Comparison of ENCODE assay signal across 1 cellular context in the genomic region with DNA sequence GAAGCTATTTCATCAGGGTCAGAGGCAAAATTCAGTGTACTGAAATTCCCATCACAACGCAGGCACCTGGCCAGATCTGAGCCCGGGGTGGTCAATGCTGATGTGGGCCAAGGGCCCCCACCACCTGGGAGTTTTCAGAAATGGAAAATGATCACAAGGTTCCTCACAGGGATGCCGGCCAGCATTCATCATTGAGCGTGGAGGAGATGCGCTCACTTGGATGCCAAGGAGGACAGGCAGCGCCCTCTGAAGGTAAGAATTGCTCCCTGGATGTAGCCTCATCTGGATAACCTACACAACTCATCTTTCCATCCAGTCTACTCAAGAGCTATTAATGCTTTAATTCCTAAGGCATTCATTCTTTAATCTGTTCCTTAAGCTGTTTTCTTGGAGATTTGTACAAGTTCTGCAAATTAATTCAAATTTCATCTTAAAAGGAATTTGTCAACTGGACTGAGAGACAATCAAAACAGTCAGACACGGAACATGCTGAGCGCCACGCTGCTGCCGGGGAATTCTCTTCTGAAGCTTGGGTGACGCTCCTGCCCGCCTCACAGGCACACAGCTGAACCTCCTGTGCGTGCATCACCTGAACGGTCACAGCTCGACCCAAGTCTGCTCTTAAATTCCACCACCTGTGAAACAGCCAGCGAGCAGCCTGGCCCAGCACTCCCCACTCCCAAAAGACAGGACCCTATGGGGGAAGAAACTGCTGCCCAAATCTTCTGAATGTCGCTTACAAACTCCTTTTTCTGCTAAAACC.
TF ChIP-seq lines count a peak whose summit lies in the region.

No MANE protein-coding gene starts in this region.

TF ChIP-seq in A549, 52 proteins besides CTCF, POLR2A, EP300 and RAD21 (continued from another document):
- TF ChIP-seq, protein P1, sequence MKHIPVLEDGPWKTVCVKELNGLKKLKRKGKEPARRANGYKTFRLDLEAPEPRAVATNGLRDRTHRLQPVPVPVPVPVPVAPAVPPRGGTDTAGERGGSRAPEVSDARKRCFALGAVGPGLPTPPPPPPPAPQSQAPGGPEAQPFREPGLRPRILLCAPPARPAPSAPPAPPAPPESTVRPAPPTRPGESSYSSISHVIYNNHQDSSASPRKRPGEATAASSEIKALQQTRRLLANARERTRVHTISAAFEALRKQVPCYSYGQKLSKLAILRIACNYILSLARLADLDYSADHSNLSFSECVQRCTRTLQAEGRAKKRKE (CRISPR knock-in tag; IDR thresholded peaks at IDR 0.05; ENCODE audit: low read depth), result no peak
- TF ChIP-seq TFCP2L1 (CRISPR knock-in tag; IDR thresholded peaks at IDR 0.05) (no peak), KDM1A (IDR thresholded peaks at IDR 0.05; ENCODE audit: low read depth) (no peak), EHF (CRISPR knock-in tag; IDR thresholded peaks at IDR 0.05) (no peak)
